ENCODE assay signal across 2 cellular contexts in the genomic region with DNA sequence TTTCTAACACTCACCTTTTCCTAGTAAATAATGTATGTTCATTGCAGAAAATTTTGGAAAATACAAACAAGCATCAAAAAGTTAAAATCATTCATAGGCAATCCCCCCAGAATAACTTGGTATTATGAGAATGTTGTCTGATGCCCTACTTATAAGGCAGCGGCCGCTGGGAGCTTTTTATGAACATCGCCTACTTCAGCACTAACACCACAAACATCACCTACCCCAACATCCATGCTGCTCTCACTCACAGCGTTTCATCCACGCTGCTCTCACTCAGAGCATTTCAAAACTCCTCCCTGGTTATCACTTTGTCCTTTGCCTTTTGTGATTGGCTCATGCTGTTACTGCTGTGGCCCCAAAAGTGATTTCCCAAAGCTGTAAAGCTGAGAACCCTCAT.
TF ChIP-seq lines count a peak whose summit lies in the region.

No MANE protein-coding gene starts in this region.

TF ChIP-seq in SK-N-SH treated with all-trans-retinoic acid at 6 μM for 48 hours, 23 proteins besides CTCF, POLR2A, EP300 and RAD21:
- TF ChIP-seq, protein P1, sequence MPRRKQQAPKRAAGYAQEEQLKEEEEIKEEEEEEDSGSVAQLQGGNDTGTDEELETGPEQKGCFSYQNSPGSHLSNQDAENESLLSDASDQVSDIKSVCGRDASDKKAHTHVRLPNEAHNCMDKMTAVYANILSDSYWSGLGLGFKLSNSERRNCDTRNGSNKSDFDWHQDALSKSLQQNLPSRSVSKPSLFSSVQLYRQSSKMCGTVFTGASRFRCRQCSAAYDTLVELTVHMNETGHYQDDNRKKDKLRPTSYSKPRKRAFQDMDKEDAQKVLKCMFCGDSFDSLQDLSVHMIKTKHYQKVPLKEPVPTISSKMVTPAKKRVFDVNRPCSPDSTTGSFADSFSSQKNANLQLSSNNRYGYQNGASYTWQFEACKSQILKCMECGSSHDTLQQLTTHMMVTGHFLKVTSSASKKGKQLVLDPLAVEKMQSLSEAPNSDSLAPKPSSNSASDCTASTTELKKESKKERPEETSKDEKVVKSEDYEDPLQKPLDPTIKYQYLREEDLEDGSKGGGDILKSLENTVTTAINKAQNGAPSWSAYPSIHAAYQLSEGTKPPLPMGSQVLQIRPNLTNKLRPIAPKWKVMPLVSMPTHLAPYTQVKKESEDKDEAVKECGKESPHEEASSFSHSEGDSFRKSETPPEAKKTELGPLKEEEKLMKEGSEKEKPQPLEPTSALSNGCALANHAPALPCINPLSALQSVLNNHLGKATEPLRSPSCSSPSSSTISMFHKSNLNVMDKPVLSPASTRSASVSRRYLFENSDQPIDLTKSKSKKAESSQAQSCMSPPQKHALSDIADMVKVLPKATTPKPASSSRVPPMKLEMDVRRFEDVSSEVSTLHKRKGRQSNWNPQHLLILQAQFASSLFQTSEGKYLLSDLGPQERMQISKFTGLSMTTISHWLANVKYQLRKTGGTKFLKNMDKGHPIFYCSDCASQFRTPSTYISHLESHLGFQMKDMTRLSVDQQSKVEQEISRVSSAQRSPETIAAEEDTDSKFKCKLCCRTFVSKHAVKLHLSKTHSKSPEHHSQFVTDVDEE (CRISPR knock-in tag; IDR thresholded peaks at IDR 0.05) = no peak
- TF ChIP-seq, protein P2, sequence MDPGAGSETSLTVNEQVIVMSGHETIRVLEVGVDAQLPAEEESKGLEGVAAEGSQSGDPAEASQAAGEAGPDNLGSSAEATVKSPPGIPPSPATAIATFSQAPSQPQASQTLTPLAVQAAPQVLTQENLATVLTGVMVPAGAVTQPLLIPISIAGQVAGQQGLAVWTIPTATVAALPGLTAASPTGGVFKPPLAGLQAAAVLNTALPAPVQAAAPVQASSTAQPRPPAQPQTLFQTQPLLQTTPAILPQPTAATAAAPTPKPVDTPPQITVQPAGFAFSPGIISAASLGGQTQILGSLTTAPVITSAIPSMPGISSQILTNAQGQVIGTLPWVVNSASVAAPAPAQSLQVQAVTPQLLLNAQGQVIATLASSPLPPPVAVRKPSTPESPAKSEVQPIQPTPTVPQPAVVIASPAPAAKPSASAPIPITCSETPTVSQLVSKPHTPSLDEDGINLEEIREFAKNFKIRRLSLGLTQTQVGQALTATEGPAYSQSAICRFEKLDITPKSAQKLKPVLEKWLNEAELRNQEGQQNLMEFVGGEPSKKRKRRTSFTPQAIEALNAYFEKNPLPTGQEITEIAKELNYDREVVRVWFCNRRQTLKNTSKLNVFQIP (CRISPR knock-in tag; IDR thresholded peaks at IDR 0.05; ENCODE audit: borderline replicate concordance, low read depth) = no peak
- no peak for TF ChIP-seq SNAI2 (CRISPR knock-in tag; IDR thresholded peaks at IDR 0.05)
- TF ChIP-seq PPARA (CRISPR knock-in tag; IDR thresholded peaks at IDR 0.05; ENCODE audit: borderline replicate concordance) = no peak
- TF ChIP-seq ZC3H10 (CRISPR knock-in tag; IDR thresholded peaks at IDR 0.05) = no peak
- TF ChIP-seq, protein P3, sequence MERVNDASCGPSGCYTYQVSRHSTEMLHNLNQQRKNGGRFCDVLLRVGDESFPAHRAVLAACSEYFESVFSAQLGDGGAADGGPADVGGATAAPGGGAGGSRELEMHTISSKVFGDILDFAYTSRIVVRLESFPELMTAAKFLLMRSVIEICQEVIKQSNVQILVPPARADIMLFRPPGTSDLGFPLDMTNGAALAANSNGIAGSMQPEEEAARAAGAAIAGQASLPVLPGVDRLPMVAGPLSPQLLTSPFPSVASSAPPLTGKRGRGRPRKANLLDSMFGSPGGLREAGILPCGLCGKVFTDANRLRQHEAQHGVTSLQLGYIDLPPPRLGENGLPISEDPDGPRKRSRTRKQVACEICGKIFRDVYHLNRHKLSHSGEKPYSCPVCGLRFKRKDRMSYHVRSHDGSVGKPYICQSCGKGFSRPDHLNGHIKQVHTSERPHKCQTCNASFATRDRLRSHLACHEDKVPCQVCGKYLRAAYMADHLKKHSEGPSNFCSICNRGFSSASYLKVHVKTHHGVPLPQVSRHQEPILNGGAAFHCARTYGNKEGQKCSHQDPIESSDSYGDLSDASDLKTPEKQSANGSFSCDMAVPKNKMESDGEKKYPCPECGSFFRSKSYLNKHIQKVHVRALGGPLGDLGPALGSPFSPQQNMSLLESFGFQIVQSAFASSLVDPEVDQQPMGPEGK (CRISPR knock-in tag; IDR thresholded peaks at IDR 0.05; ENCODE audit: borderline replicate concordance) = no peak
- TF ChIP-seq OSR1 (CRISPR knock-in tag; IDR thresholded peaks at IDR 0.05) = no peak
- TF ChIP-seq ZFP3 (CRISPR knock-in tag; IDR thresholded peaks at IDR 0.05) = no peak
- no peak for TF ChIP-seq ESRRG (CRISPR knock-in tag; IDR thresholded peaks at IDR 0.05)
- TF ChIP-seq ZNF565 (CRISPR knock-in tag; conservative IDR thresholded peaks at IDR 0.05; ENCODE audit: low read depth) = no peak
- no peak for TF ChIP-seq ARNTL (CRISPR knock-in tag; IDR thresholded peaks at IDR 0.05; ENCODE audit: borderline replicate concordance, low read depth)
- TF ChIP-seq TOX (CRISPR knock-in tag; IDR thresholded peaks at IDR 0.05; ENCODE audit: borderline replicate concordance) = no peak
- TF ChIP-seq ZFP30 (CRISPR knock-in tag; IDR thresholded peaks at IDR 0.05) = no peak

TF ChIP-seq in HepG2, 621 proteins besides CTCF, POLR2A, EP300 and RAD21 (continued from another document):
- TF ChIP-seq NFYB (CRISPR knock-in tag; IDR thresholded peaks at IDR 0.05) (no peak), ZNF674 (CRISPR knock-in tag; IDR thresholded peaks at IDR 0.05; ENCODE audit: low read depth) (no peak), HOXA7 (CRISPR knock-in tag; IDR thresholded peaks at IDR 0.05) (no peak), GTF3A (CRISPR knock-in tag; conservative IDR thresholded peaks at IDR 0.05) (no peak), SP140L (CRISPR knock-in tag; IDR thresholded peaks at IDR 0.05; ENCODE audit: borderline replicate concordance) (no peak), ZNF263 (CRISPR knock-in tag; IDR thresholded peaks at IDR 0.05) (no peak), KDM2A (CRISPR knock-in tag; IDR thresholded peaks at IDR 0.05; ENCODE audit: borderline replicate concordance, low read depth) (no peak), PAX8 (CRISPR knock-in tag; IDR thresholded peaks at IDR 0.05; ENCODE audit: borderline replicate concordance) (no peak), GATAD2A (CRISPR knock-in tag; IDR thresholded peaks at IDR 0.05) (no peak), ZZZ3 (CRISPR knock-in tag; IDR thresholded peaks at IDR 0.05; ENCODE audit: borderline replicate concordance) (no peak), TOPORS (CRISPR knock-in tag; IDR thresholded peaks at IDR 0.05) (no peak), SOX13 (IDR thresholded peaks at IDR 0.05) (no peak), SOX13 (CRISPR knock-in tag; conservative IDR thresholded peaks at IDR 0.05 in 1 of 2, IDR thresholded peaks at IDR 0.05 in 1 of 2) (no peak), MYC (CRISPR knock-in tag; IDR thresholded peaks at IDR 0.05; ENCODE audit: borderline replicate concordance) (no peak), KMT2A (CRISPR knock-in tag; IDR thresholded peaks at IDR 0.05) (no peak)
- TF ChIP-seq, protein P4, sequence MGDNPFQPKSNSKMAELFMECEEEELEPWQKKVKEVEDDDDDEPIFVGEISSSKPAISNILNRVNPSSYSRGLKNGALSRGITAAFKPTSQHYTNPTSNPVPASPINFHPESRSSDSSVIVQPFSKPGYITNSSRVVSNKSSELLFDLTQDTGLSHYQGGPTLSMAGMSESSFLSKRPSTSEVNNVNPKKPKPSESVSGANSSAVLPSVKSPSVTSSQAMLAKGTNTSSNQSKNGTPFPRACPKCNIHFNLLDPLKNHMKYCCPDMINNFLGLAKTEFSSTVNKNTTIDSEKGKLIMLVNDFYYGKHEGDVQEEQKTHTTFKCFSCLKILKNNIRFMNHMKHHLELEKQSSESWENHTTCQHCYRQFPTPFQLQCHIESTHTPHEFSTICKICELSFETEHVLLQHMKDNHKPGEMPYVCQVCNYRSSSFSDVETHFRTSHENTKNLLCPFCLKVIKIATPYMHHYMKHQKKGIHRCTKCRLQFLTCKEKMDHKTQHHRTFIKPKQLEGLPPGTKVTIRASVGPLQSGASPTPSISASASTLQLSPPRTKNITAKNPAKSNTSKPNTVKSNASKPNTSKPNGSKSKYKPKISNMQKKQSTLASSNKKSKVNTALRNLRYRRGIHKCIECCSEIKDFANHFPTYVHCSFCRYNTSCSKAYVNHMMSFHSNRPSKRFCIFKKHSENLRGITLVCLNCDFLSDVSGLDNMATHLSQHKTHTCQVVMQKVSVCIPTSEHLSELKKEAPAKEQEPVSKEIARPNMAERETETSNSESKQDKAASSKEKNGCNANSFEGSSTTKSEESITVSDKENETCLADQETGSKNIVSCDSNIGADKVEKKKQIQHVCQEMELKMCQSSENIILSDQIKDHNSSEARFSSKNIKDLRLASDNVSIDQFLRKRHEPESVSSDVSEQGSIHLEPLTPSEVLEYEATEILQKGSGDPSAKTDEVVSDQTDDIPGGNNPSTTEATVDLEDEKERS (CRISPR knock-in tag; IDR thresholded peaks at IDR 0.05) = no peak
- TF ChIP-seq, protein P5, sequence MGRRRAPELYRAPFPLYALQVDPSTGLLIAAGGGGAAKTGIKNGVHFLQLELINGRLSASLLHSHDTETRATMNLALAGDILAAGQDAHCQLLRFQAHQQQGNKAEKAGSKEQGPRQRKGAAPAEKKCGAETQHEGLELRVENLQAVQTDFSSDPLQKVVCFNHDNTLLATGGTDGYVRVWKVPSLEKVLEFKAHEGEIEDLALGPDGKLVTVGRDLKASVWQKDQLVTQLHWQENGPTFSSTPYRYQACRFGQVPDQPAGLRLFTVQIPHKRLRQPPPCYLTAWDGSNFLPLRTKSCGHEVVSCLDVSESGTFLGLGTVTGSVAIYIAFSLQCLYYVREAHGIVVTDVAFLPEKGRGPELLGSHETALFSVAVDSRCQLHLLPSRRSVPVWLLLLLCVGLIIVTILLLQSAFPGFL (CRISPR knock-in tag; IDR thresholded peaks at IDR 0.05) = no peak
- TF ChIP-seq, protein P6, sequence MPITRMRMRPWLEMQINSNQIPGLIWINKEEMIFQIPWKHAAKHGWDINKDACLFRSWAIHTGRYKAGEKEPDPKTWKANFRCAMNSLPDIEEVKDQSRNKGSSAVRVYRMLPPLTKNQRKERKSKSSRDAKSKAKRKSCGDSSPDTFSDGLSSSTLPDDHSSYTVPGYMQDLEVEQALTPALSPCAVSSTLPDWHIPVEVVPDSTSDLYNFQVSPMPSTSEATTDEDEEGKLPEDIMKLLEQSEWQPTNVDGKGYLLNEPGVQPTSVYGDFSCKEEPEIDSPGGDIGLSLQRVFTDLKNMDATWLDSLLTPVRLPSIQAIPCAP (CRISPR knock-in tag; IDR thresholded peaks at IDR 0.05; ENCODE audit: low read depth) = no peak
- TF ChIP-seq, protein P7, sequence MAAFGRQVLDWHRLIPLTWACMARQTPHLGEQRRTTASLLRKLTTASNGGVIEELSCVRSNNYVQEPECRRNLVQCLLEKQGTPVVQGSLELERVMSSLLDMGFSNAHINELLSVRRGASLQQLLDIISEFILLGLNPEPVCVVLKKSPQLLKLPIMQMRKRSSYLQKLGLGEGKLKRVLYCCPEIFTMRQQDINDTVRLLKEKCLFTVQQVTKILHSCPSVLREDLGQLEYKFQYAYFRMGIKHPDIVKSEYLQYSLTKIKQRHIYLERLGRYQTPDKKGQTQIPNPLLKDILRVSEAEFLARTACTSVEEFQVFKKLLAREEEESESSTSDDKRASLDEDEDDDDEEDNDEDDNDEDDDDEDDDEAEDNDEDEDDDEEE (CRISPR knock-in tag; IDR thresholded peaks at IDR 0.05) = no peak
- TF ChIP-seq, protein P8, sequence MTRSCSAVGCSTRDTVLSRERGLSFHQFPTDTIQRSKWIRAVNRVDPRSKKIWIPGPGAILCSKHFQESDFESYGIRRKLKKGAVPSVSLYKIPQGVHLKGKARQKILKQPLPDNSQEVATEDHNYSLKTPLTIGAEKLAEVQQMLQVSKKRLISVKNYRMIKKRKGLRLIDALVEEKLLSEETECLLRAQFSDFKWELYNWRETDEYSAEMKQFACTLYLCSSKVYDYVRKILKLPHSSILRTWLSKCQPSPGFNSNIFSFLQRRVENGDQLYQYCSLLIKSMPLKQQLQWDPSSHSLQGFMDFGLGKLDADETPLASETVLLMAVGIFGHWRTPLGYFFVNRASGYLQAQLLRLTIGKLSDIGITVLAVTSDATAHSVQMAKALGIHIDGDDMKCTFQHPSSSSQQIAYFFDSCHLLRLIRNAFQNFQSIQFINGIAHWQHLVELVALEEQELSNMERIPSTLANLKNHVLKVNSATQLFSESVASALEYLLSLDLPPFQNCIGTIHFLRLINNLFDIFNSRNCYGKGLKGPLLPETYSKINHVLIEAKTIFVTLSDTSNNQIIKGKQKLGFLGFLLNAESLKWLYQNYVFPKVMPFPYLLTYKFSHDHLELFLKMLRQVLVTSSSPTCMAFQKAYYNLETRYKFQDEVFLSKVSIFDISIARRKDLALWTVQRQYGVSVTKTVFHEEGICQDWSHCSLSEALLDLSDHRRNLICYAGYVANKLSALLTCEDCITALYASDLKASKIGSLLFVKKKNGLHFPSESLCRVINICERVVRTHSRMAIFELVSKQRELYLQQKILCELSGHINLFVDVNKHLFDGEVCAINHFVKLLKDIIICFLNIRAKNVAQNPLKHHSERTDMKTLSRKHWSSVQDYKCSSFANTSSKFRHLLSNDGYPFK (CRISPR knock-in tag; IDR thresholded peaks at IDR 0.05; ENCODE audit: borderline replicate concordance) = no peak
